ENCODE assay signal across 18 cellular contexts in genomic region chr1:110603058-110603457, GRCh38. TPM values are rescaled to one million over a fixed set of nuclear protein-coding genes. Genes with fewer than 3 reads are reported as not detected.
DNase-seq lines count a peak whose midpoint lies in the region; ATAC-seq, FAIRE-seq and TF ChIP-seq lines count a peak whose summit lies in the region.
"Had no signal": no experiment of that assay in that cellular context is flagged by ENCODE, and none has a peak within 500 bp of the region (broad histone marks: within the 10 kb centered on the region; RNA-seq: fewer than 3 reads in every experiment).

No MANE protein-coding gene starts in this region.

- no peak overlapping the region for H3K4me3 ChIP-seq in right cardiac atrium (ENCODE audit: low read length)
- no peak overlapping the region for H3K4me3 ChIP-seq in K562

- DNase-seq in right cardiac atrium (no peak), cardiac septum (ENCODE audit: low spot score) (no peak), K562 (ENCODE audit: extremely low read depth in 1 of 4, low spot score in 3 of 4) (no peak), islet precursor cell (peak; percentile 1), T-helper 2 cell (no peak), NCI-H1105 treated with DMSO at 0.1 percent for 48 hours (lab: John Stamatoyannopoulos, UW) (no peak), D721Med (ENCODE audit: insufficient read length, low spot score) (no peak)
- DNase-seq: BE2C; CD4-positive, alpha-beta memory T cell; DMS153; DND-41; GF-D8; HCEC 1CT; HFFc6 had no signal

- ATAC-seq in right cardiac atrium, result no peak
- no peak for ATAC-seq in K562
- no peak for ATAC-seq in HG02623 (IDR thresholded peaks at IDR 0.05; ENCODE audit: unreplicated experiment)

- no peaks in the 10 kb centered on the region for H3K9me1 ChIP-seq in K562 (ENCODE audit: control insufficient read depth, insufficient read depth, low read length)

- H4K20me1 ChIP-seq in K562 (replicated peaks; ENCODE audit: control insufficient read depth, insufficient read depth, low read length), result peaks cover 14% of the 10 kb centered on the region

- BruUV-seq in K562 (replicated peaks; lab: Mats Ljungman, UMichigan), result no TSS peak

- H3K79me2 ChIP-seq in K562 (ENCODE audit: control insufficient read depth, insufficient read depth, low read length), result no peaks in the 10 kb centered on the region

- peaks cover 7% of the 10 kb centered on the region for H3K4me1 ChIP-seq in right cardiac atrium (ENCODE audit: control insufficient read depth, insufficient read depth, low read length)
- H3K4me1 ChIP-seq in K562 (replicated peaks in 1 of 2; ENCODE audit: control insufficient read depth in 2 of 2, insufficient read depth in 2 of 2, low read length in 2 of 2), result peaks cover 0 to 12% of the 10 kb centered on the region in 2 experiments; a peak in 1 of 5 replicates
- H3K4me1 ChIP-seq: BE2C had no signal

- H2AFZ ChIP-seq in K562 (ENCODE audit: low read depth, low read length), result no peak overlapping the region

- H3K9ac ChIP-seq in K562 (ENCODE audit: insufficient read depth in 1 of 2, low read depth in 2 of 2, low read length in 2 of 2), result no peak overlapping the region

- H3K4me2 ChIP-seq in K562 (ENCODE audit: insufficient read depth, low read length), result no peak overlapping the region

- H3K27ac ChIP-seq in right cardiac atrium (ENCODE audit: low read length) (peak overlapping the region; percentile 3), K562 (ENCODE audit: extremely low read depth, low read depth, low read length) (no peak overlapping the region)
- H3K27ac ChIP-seq: C4-2B, HL-60 had no signal

- in situ Hi-C loops in K562 (cut with MboI), result no loop called here

- H3K27me3 ChIP-seq in right cardiac atrium (ENCODE audit: control insufficient read depth, insufficient read depth) (no peaks in the 10 kb centered on the region), K562 (ENCODE audit: control insufficient read depth in 2 of 2, insufficient read depth in 2 of 2, low read length in 2 of 2) (peaks cover 54 to 60% of the 10 kb centered on the region in 2 experiments)

- TF ChIP-seq CTCF in K562 (IDR thresholded peaks at IDR 0.05 in 2 of 3, conservative IDR thresholded peaks at IDR 0.05 in 1 of 3; ENCODE audit: insufficient read depth in 2 of 3, low read depth in 1 of 3, low read length in 3 of 3), result no peak
- TF ChIP-seq CTCF in D721Med (IDR thresholded peaks at IDR 0.05; ENCODE audit: insufficient read depth, missing control alignments), result no peak

- no peak for TF ChIP-seq RAD21 in K562 (CRISPR knock-in tag; conservative IDR thresholded peaks at IDR 0.05 in 1 of 2, IDR thresholded peaks at IDR 0.05 in 1 of 2)

- CTCF ChIA-PET in K562 (lab: Yijun Ruan, JAX; ENCODE audit: low intra/inter-chr PET ratio), result no interaction called here

- POLR2A ChIA-PET in K562 (lab: Yijun Ruan, JAX), result interaction anchor here (0.6 kb wide), 1 partner anchor 40 kb away, joined by 3 read pairs; no protein-coding TSS in a partner anchor

- no peaks in the 10 kb centered on the region for H3K36me3 ChIP-seq in K562 (ENCODE audit: control insufficient read depth, insufficient read depth, low read length)
- H3K36me3 ChIP-seq: BE2C had no signal

- TF ChIP-seq POLR2A in K562 (conservative IDR thresholded peaks at IDR 0.05), result no peak

- intact Hi-C loops in right cardiac atrium (cut with DNase I) (loop anchor here in 1 of 4 donors (10.0 kb wide), 1 partner anchor 48 kb away; no protein-coding TSS in a partner anchor), cardiac septum (cut with DNase I) (no loop called here), K562 (cut with micrococcal nuclease) (no loop called here)

- H3K9me3 ChIP-seq in right cardiac atrium (ENCODE audit: control insufficient read depth, low read length), result no peaks in the 10 kb centered on the region
- H3K9me3 ChIP-seq in K562 (replicated peaks; ENCODE audit: control insufficient read depth, insufficient read depth, low read depth, low read length), result no peaks in the 10 kb centered on the region
- H3K9me3 ChIP-seq: BE2C had no signal

- TF ChIP-seq EP300 in K562 (IDR thresholded peaks at IDR 0.05; ENCODE audit: low read length), result no peak

- WGBS in right cardiac atrium, result 86% methylated on average over 3 of the region's 3 CpGs
- 1% methylated on average over 3 of the region's 3 CpGs for WGBS in K562 (ENCODE audit: insufficient coverage, low coverage, missing lambda C conversion rate)

- FAIRE-seq in K562 (lab: Jason Lieb, UNC) (no peak), D721Med (lab: Jason Lieb, UNC) (no peak)

TF ChIP-seq in K562, 482 proteins besides CTCF, POLR2A, EP300 and RAD21:
- no peak for TF ChIP-seq DNMT1 (IDR thresholded peaks at IDR 0.05)
- TF ChIP-seq CBX2 (IDR thresholded peaks at IDR 0.05; ENCODE audit: insufficient read depth, low read length, poor library complexity, severe bottlenecking), result no peak
- peak; percentile 57 for TF ChIP-seq CEBPB (tag; IDR thresholded peaks at IDR 0.05)
- TF ChIP-seq CEBPG (CRISPR knock-in tag; IDR thresholded peaks at IDR 0.05), result no peak
- TF ChIP-seq CEBPG (tag; conservative IDR thresholded peaks at IDR 0.05 in 1 of 2, IDR thresholded peaks at IDR 0.05 in 1 of 2), result peak; percentile 30 to 46; a peak in 2 of 4 replicates
- no peak for TF ChIP-seq MEF2A (IDR thresholded peaks at IDR 0.05; ENCODE audit: control insufficient read depth, low read depth, low read length)
- no peak for TF ChIP-seq ZNF311 (CRISPR knock-in tag; IDR thresholded peaks at IDR 0.05)
- TF ChIP-seq ZNF239 (CRISPR knock-in tag; IDR thresholded peaks at IDR 0.05), result no peak

RNA-seq across cellular contexts. Expression of gene KCNA2, which starts 3.1 kb away (rescaled TPM):
- total RNA-seq in right cardiac atrium (1 to 10 TPM in 2 of 4 donors, under 1 TPM in 2; 0.50 to 1.5 (median 1.0) TPM), cardiac septum (0.51 TPM), K562 (2014; rRNA removed) (not detected in 2 replicates), K562 (2014; rRNA removed; fragmentation: Illumina TruSeq; extraction: Trizol) (not detected in 2 replicates), K562 (2015; rRNA removed; fragmentation: Illumina TruSeq; extraction: Trizol) (not detected in 2 replicates), K562 (2021) (not detected in 2 replicates)
- polyA plus RNA-seq in right cardiac atrium (0.48 TPM), K562 (2011; rRNA removed) (not detected in 2 replicates), K562 (2014; fragmentation: Illumina TruSeq; extraction: Trizol) (not detected in 2 replicates), K562 (2014; fragmentation: Nextera tagmentation; extraction: Ambion mirVana) (not detected), K562 (2014; rRNA removed) (not detected in 2 replicates)
- total RNA-seq in K562 (2011; cell fraction: chromatin; rRNA removed; ENCODE audit: low replicate concordance), result not detected in 2 replicates
- total RNA-seq in K562 (2011; cell fraction: nucleolus; rRNA removed), result not detected in 2 replicates
- not detected in 2 replicates for total RNA-seq in K562 (2011; cell fraction: nucleoplasm; rRNA removed)
- polyA plus RNA-seq in K562 (2011; cell fraction: cytosol; rRNA removed), result not detected in 2 replicates
- not detected in 2 replicates for polyA plus RNA-seq in K562 (2011; cell fraction: nucleus; rRNA removed)
- not detected in 2 replicates for polyA plus RNA-seq in K562 (2012)
- polyA minus RNA-seq in K562 (2011; rRNA and poly(A)+ RNA removed), result not detected in 2 replicates
- not detected in 2 replicates for polyA minus RNA-seq in K562 (2011; cell fraction: cytosol; rRNA and poly(A)+ RNA removed)
- not detected in 2 replicates for polyA minus RNA-seq in K562 (2011; cell fraction: nucleus; rRNA and poly(A)+ RNA removed)
- total RNA-seq: A172, HFFc6 had no signal
